ENCODE assay signal across 1 cellular context in genomic region chr19:46600393-46601317, GRCh38.
A peak's percentile ranks its signal among the peaks of the same experiment; 100 is the strongest.
TF ChIP-seq lines count a peak whose summit lies in the region.

No MANE protein-coding gene starts in this region.

TF ChIP-seq in HepG2, 621 proteins besides CTCF, POLR2A, EP300 and RAD21 (continued from another document and continues in another):
- TF ChIP-seq YEATS2 (CRISPR knock-in tag; IDR thresholded peaks at IDR 0.05; ENCODE audit: borderline replicate concordance) (peak; percentile 90), ZNF773 (CRISPR knock-in tag; IDR thresholded peaks at IDR 0.05; ENCODE audit: borderline replicate concordance) (no peak), NCOA1 (CRISPR knock-in tag; IDR thresholded peaks at IDR 0.05) (no peak), FUBP1 (CRISPR knock-in tag; IDR thresholded peaks at IDR 0.05; ENCODE audit: borderline replicate concordance) (no peak), ZFY (CRISPR knock-in tag; IDR thresholded peaks at IDR 0.05) (peak; percentile 66), ZZZ3 (CRISPR knock-in tag; IDR thresholded peaks at IDR 0.05; ENCODE audit: borderline replicate concordance) (no peak; the same call in 1 of the 2 replicates), AGO2 (optimal IDR thresholded peaks at IDR 0.05; ENCODE audit: low read depth, low read length) (no peak), PAWR (CRISPR knock-in tag; IDR thresholded peaks at IDR 0.05; ENCODE audit: borderline replicate concordance) (no peak), ZNF766 (CRISPR knock-in tag; IDR thresholded peaks at IDR 0.05; ENCODE audit: borderline replicate concordance) (0 out of 2 replicates have a peak, but pooled peaks have one; percentile 49), ZNF326 (CRISPR knock-in tag; IDR thresholded peaks at IDR 0.05; ENCODE audit: borderline replicate concordance) (no peak), ZKSCAN5 (CRISPR knock-in tag; IDR thresholded peaks at IDR 0.05) (no peak), NFE2L1 (CRISPR knock-in tag; IDR thresholded peaks at IDR 0.05; ENCODE audit: borderline replicate concordance) (no peak), KLF16 (CRISPR knock-in tag; IDR thresholded peaks at IDR 0.05) (peak in 1 of 2 experiments; percentile 92; a peak in 2 of 4 replicates), THAP11 (CRISPR knock-in tag; IDR thresholded peaks at IDR 0.05) (peak; percentile 88), NR3C1 (CRISPR knock-in tag; IDR thresholded peaks at IDR 0.05) (no peak), BCLAF1 (IDR thresholded peaks at IDR 0.05) (no peak), DNMT1 (CRISPR knock-in tag; IDR thresholded peaks at IDR 0.05) (no peak), TBP (CRISPR knock-in tag; IDR thresholded peaks at IDR 0.05) (peak; percentile 85; the same call in 1 of the 2 replicates), NKX3-1 (CRISPR knock-in tag; IDR thresholded peaks at IDR 0.05) (0 out of 2 replicates have a peak, but pooled peaks have one; percentile 47), HNRNPUL1 (IDR thresholded peaks at IDR 0.05; ENCODE audit: low read depth, low read length) (no peak), RXRA (CRISPR knock-in tag; IDR thresholded peaks at IDR 0.05) (peak; percentile 78; the same call in 1 of the 2 replicates), ZNF703 (CRISPR knock-in tag; IDR thresholded peaks at IDR 0.05; ENCODE audit: borderline replicate concordance) (no peak; the same call in 1 of the 2 replicates), NR2F6 (IDR thresholded peaks at IDR 0.05) (no peak), NR2F6 (CRISPR knock-in tag; IDR thresholded peaks at IDR 0.05) (peak; percentile 26; the same call in 1 of the 2 replicates), ZNF660 (CRISPR knock-in tag; IDR thresholded peaks at IDR 0.05; ENCODE audit: borderline replicate concordance, low read depth) (no peak), ZNF557 (CRISPR knock-in tag; IDR thresholded peaks at IDR 0.05) (no peak), ZNF12 (CRISPR knock-in tag; IDR thresholded peaks at IDR 0.05) (no peak), POGZ (CRISPR knock-in tag; IDR thresholded peaks at IDR 0.05) (peak; percentile 92), REST (IDR thresholded peaks at IDR 0.05; ENCODE audit: borderline replicate concordance in 1 of 2, low read depth in 1 of 2, low read length in 2 of 2) (no peak), ZSCAN30 (CRISPR knock-in tag; IDR thresholded peaks at IDR 0.05) (no peak), PBX3 (CRISPR knock-in tag; IDR thresholded peaks at IDR 0.05; ENCODE audit: borderline replicate concordance) (no peak), ZNF619 (CRISPR knock-in tag; IDR thresholded peaks at IDR 0.05) (no peak), TAF1 (CRISPR knock-in tag; IDR thresholded peaks at IDR 0.05) (peak; percentile 85), ZNF709 (CRISPR knock-in tag; IDR thresholded peaks at IDR 0.05) (peak; percentile 94), ZNF251 (CRISPR knock-in tag; IDR thresholded peaks at IDR 0.05) (no peak), RNF219 (CRISPR knock-in tag; IDR thresholded peaks at IDR 0.05) (no peak), ZNF580 (CRISPR knock-in tag; IDR thresholded peaks at IDR 0.05; ENCODE audit: borderline replicate concordance, low read depth) (peak; percentile 95; the same call in 1 of the 2 replicates), ZSCAN22 (CRISPR knock-in tag; IDR thresholded peaks at IDR 0.05) (no peak), SRF (IDR thresholded peaks at IDR 0.05; ENCODE audit: low read depth, low read length) (no peak), LRRFIP1 (CRISPR knock-in tag; conservative IDR thresholded peaks at IDR 0.05) (no peak; the same call in 1 of the 2 replicates), ZBTB43 (CRISPR knock-in tag; conservative IDR thresholded peaks at IDR 0.05) (no peak), NR2C2 (CRISPR knock-in tag; IDR thresholded peaks at IDR 0.05; ENCODE audit: borderline replicate concordance) (peak; percentile 60; the same call in 1 of the 2 replicates), CBFB (CRISPR knock-in tag; IDR thresholded peaks at IDR 0.05) (peak; percentile 91)
- TF ChIP-seq, protein P1, sequence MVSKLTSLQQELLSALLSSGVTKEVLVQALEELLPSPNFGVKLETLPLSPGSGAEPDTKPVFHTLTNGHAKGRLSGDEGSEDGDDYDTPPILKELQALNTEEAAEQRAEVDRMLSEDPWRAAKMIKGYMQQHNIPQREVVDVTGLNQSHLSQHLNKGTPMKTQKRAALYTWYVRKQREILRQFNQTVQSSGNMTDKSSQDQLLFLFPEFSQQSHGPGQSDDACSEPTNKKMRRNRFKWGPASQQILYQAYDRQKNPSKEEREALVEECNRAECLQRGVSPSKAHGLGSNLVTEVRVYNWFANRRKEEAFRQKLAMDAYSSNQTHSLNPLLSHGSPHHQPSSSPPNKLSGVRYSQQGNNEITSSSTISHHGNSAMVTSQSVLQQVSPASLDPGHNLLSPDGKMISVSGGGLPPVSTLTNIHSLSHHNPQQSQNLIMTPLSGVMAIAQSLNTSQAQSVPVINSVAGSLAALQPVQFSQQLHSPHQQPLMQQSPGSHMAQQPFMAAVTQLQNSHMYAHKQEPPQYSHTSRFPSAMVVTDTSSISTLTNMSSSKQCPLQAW (CRISPR knock-in tag; IDR thresholded peaks at IDR 0.05): peak; percentile 64
- TF ChIP-seq, protein P2, sequence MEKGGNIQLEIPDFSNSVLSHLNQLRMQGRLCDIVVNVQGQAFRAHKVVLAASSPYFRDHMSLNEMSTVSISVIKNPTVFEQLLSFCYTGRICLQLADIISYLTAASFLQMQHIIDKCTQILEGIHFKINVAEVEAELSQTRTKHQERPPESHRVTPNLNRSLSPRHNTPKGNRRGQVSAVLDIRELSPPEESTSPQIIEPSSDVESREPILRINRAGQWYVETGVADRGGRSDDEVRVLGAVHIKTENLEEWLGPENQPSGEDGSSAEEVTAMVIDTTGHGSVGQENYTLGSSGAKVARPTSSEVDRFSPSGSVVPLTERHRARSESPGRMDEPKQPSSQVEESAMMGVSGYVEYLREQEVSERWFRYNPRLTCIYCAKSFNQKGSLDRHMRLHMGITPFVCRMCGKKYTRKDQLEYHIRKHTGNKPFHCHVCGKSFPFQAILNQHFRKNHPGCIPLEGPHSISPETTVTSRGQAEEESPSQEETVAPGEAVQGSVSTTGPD (CRISPR knock-in tag; IDR thresholded peaks at IDR 0.05): no peak
